In the genomic region with DNA sequence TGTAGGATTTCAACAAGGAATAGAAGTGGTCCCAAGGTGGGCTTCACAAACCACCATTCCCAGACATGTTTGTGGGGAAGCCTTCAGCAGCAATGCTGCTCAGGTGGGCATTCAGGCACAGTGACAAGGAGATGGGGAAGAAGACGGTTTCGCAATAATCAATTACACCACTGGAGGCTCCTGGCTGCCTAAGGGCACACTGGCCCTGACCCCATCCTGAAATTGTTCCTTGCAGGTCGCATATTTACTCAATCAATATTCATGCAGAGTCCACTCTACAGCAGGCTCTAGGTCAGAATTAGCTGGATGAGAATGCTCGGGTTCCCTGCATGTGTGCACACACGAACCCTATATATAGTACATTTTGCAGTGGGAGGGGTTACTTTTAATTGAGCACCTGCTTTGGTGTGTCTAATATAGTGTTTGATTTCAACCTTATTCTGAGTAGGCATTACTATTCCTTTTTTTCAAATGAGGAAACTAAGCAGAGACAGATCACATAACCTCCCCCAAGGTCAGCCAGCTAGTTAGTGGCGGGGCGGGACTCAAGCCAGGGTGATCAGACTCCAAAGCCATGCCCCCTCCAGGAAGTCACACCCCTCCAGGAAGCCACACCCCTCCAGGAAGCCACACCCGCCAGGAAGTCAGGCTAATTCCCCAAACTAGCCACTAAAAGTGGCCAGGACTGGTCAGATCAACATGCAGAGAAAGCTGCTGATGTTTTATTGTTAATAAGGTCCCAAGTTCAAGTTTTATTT, we compare ENCODE assay signal across 1 cellular context.
A peak's percentile ranks its signal among the peaks of the same experiment; 100 is the strongest.
TF ChIP-seq lines count a peak whose summit lies in the region.

No MANE protein-coding gene starts in this region.

TF ChIP-seq in K562, 482 proteins besides CTCF, POLR2A, EP300 and RAD21 (continued from another document and continues in another):
- TF ChIP-seq, protein P1, sequence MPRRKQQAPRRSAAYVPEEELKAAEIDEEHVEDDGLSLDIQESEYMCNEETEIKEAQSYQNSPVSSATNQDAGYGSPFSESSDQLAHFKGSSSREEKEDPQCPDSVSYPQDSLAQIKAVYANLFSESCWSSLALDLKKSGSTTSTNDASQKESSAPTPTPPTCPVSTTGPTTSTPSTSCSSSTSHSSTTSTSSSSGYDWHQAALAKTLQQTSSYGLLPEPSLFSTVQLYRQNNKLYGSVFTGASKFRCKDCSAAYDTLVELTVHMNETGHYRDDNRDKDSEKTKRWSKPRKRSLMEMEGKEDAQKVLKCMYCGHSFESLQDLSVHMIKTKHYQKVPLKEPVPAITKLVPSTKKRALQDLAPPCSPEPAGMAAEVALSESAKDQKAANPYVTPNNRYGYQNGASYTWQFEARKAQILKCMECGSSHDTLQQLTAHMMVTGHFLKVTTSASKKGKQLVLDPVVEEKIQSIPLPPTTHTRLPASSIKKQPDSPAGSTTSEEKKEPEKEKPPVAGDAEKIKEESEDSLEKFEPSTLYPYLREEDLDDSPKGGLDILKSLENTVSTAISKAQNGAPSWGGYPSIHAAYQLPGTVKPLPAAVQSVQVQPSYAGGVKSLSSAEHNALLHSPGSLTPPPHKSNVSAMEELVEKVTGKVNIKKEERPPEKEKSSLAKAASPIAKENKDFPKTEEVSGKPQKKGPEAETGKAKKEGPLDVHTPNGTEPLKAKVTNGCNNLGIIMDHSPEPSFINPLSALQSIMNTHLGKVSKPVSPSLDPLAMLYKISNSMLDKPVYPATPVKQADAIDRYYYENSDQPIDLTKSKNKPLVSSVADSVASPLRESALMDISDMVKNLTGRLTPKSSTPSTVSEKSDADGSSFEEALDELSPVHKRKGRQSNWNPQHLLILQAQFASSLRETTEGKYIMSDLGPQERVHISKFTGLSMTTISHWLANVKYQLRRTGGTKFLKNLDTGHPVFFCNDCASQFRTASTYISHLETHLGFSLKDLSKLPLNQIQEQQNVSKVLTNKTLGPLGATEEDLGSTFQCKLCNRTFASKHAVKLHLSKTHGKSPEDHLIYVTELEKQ (CRISPR knock-in tag; IDR thresholded peaks at IDR 0.05) = no peak
- TF ChIP-seq JUND (IDR thresholded peaks at IDR 0.05; ENCODE audit: borderline replicate concordance, low read depth, low read length) = no peak
- TF ChIP-seq JUND (tag; IDR thresholded peaks at IDR 0.05; ENCODE audit: borderline replicate concordance, low read depth, low read length) = peak; percentile 28; the same call in 1 of the 3 replicates
- no peak for TF ChIP-seq RBM25 (IDR thresholded peaks at IDR 0.05; ENCODE audit: low read depth, low read length, severe bottlenecking)
- no peak for TF ChIP-seq CBFA2T2 (conservative IDR thresholded peaks at IDR 0.05)
- TF ChIP-seq FOXK2 (conservative IDR thresholded peaks at IDR 0.05 in 1 of 2, IDR thresholded peaks at IDR 0.05 in 1 of 2; ENCODE audit: low read depth in 2 of 2) = peak; percentile 81 to 85; a peak in 3 of 4 replicates
- TF ChIP-seq TAF15 (IDR thresholded peaks at IDR 0.05; ENCODE audit: low read depth, low read length) = no peak
- TF ChIP-seq PPARD (CRISPR knock-in tag; IDR thresholded peaks at IDR 0.05) = no peak
- no peak for TF ChIP-seq ZKSCAN3 (CRISPR knock-in tag; IDR thresholded peaks at IDR 0.05)
- TF ChIP-seq, protein P2, sequence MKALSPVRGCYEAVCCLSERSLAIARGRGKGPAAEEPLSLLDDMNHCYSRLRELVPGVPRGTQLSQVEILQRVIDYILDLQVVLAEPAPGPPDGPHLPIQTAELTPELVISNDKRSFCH (CRISPR knock-in tag; IDR thresholded peaks at IDR 0.05) = no peak
- TF ChIP-seq, protein P2 (tag; IDR thresholded peaks at IDR 0.05) = 0 out of 2 replicates have a peak, but pooled peaks have one; percentile 46
- TF ChIP-seq SUPT5H (IDR thresholded peaks at IDR 0.05) = peak; percentile 70
- TF ChIP-seq NFIC (IDR thresholded peaks at IDR 0.05) = no peak
- TF ChIP-seq, protein P3, sequence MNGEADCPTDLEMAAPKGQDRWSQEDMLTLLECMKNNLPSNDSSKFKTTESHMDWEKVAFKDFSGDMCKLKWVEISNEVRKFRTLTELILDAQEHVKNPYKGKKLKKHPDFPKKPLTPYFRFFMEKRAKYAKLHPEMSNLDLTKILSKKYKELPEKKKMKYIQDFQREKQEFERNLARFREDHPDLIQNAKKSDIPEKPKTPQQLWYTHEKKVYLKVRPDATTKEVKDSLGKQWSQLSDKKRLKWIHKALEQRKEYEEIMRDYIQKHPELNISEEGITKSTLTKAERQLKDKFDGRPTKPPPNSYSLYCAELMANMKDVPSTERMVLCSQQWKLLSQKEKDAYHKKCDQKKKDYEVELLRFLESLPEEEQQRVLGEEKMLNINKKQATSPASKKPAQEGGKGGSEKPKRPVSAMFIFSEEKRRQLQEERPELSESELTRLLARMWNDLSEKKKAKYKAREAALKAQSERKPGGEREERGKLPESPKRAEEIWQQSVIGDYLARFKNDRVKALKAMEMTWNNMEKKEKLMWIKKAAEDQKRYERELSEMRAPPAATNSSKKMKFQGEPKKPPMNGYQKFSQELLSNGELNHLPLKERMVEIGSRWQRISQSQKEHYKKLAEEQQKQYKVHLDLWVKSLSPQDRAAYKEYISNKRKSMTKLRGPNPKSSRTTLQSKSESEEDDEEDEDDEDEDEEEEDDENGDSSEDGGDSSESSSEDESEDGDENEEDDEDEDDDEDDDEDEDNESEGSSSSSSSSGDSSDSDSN (IDR thresholded peaks at IDR 0.05; ENCODE audit: borderline replicate concordance in 1 of 2, low read depth in 2 of 2, low read length in 2 of 2) = no peak
- TF ChIP-seq, protein P4, sequence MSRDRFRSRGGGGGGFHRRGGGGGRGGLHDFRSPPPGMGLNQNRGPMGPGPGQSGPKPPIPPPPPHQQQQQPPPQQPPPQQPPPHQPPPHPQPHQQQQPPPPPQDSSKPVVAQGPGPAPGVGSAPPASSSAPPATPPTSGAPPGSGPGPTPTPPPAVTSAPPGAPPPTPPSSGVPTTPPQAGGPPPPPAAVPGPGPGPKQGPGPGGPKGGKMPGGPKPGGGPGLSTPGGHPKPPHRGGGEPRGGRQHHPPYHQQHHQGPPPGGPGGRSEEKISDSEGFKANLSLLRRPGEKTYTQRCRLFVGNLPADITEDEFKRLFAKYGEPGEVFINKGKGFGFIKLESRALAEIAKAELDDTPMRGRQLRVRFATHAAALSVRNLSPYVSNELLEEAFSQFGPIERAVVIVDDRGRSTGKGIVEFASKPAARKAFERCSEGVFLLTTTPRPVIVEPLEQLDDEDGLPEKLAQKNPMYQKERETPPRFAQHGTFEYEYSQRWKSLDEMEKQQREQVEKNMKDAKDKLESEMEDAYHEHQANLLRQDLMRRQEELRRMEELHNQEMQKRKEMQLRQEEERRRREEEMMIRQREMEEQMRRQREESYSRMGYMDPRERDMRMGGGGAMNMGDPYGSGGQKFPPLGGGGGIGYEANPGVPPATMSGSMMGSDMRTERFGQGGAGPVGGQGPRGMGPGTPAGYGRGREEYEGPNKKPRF (IDR thresholded peaks at IDR 0.05; ENCODE audit: low read depth, low read length) = no peak
- TF ChIP-seq SPI1 (IDR thresholded peaks at IDR 0.05; ENCODE audit: borderline replicate concordance, low read depth, low read length) = peak; percentile 38; the same call in 1 of the 2 replicates
- TF ChIP-seq RFX1 (IDR thresholded peaks at IDR 0.05) = no peak
- no peak for TF ChIP-seq SMAD4 (CRISPR knock-in tag; conservative IDR thresholded peaks at IDR 0.05)
- TF ChIP-seq, protein P5, sequence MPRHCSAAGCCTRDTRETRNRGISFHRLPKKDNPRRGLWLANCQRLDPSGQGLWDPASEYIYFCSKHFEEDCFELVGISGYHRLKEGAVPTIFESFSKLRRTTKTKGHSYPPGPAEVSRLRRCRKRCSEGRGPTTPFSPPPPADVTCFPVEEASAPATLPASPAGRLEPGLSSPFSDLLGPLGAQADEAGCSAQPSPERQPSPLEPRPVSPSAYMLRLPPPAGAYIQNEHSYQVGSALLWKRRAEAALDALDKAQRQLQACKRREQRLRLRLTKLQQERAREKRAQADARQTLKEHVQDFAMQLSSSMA (CRISPR knock-in tag; IDR thresholded peaks at IDR 0.05) = no peak
- TF ChIP-seq, protein P6, sequence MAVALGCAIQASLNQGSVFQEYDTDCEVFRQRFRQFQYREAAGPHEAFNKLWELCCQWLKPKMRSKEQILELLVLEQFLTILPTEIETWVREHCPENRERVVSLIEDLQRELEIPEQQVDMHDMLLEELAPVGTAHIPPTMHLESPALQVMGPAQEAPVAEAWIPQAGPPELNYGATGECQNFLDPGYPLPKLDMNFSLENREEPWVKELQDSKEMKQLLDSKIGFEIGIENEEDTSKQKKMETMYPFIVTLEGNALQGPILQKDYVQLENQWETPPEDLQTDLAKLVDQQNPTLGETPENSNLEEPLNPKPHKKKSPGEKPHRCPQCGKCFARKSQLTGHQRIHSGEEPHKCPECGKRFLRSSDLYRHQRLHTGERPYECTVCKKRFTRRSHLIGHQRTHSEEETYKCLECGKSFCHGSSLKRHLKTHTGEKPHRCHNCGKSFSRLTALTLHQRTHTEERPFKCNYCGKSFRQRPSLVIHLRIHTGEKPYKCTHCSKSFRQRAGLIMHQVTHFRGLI (CRISPR knock-in tag; IDR thresholded peaks at IDR 0.05) = no peak
- TF ChIP-seq ZNF124 (CRISPR knock-in tag; IDR thresholded peaks at IDR 0.05) = no peak
- TF ChIP-seq HCFC1 (IDR thresholded peaks at IDR 0.05; ENCODE audit: low read depth, low read length) = no peak
- no peak for TF ChIP-seq BRCA1 (IDR thresholded peaks at IDR 0.05)
- TF ChIP-seq BRCA1 (CRISPR knock-in tag; IDR thresholded peaks at IDR 0.05) = no peak
- TF ChIP-seq, protein P7, sequence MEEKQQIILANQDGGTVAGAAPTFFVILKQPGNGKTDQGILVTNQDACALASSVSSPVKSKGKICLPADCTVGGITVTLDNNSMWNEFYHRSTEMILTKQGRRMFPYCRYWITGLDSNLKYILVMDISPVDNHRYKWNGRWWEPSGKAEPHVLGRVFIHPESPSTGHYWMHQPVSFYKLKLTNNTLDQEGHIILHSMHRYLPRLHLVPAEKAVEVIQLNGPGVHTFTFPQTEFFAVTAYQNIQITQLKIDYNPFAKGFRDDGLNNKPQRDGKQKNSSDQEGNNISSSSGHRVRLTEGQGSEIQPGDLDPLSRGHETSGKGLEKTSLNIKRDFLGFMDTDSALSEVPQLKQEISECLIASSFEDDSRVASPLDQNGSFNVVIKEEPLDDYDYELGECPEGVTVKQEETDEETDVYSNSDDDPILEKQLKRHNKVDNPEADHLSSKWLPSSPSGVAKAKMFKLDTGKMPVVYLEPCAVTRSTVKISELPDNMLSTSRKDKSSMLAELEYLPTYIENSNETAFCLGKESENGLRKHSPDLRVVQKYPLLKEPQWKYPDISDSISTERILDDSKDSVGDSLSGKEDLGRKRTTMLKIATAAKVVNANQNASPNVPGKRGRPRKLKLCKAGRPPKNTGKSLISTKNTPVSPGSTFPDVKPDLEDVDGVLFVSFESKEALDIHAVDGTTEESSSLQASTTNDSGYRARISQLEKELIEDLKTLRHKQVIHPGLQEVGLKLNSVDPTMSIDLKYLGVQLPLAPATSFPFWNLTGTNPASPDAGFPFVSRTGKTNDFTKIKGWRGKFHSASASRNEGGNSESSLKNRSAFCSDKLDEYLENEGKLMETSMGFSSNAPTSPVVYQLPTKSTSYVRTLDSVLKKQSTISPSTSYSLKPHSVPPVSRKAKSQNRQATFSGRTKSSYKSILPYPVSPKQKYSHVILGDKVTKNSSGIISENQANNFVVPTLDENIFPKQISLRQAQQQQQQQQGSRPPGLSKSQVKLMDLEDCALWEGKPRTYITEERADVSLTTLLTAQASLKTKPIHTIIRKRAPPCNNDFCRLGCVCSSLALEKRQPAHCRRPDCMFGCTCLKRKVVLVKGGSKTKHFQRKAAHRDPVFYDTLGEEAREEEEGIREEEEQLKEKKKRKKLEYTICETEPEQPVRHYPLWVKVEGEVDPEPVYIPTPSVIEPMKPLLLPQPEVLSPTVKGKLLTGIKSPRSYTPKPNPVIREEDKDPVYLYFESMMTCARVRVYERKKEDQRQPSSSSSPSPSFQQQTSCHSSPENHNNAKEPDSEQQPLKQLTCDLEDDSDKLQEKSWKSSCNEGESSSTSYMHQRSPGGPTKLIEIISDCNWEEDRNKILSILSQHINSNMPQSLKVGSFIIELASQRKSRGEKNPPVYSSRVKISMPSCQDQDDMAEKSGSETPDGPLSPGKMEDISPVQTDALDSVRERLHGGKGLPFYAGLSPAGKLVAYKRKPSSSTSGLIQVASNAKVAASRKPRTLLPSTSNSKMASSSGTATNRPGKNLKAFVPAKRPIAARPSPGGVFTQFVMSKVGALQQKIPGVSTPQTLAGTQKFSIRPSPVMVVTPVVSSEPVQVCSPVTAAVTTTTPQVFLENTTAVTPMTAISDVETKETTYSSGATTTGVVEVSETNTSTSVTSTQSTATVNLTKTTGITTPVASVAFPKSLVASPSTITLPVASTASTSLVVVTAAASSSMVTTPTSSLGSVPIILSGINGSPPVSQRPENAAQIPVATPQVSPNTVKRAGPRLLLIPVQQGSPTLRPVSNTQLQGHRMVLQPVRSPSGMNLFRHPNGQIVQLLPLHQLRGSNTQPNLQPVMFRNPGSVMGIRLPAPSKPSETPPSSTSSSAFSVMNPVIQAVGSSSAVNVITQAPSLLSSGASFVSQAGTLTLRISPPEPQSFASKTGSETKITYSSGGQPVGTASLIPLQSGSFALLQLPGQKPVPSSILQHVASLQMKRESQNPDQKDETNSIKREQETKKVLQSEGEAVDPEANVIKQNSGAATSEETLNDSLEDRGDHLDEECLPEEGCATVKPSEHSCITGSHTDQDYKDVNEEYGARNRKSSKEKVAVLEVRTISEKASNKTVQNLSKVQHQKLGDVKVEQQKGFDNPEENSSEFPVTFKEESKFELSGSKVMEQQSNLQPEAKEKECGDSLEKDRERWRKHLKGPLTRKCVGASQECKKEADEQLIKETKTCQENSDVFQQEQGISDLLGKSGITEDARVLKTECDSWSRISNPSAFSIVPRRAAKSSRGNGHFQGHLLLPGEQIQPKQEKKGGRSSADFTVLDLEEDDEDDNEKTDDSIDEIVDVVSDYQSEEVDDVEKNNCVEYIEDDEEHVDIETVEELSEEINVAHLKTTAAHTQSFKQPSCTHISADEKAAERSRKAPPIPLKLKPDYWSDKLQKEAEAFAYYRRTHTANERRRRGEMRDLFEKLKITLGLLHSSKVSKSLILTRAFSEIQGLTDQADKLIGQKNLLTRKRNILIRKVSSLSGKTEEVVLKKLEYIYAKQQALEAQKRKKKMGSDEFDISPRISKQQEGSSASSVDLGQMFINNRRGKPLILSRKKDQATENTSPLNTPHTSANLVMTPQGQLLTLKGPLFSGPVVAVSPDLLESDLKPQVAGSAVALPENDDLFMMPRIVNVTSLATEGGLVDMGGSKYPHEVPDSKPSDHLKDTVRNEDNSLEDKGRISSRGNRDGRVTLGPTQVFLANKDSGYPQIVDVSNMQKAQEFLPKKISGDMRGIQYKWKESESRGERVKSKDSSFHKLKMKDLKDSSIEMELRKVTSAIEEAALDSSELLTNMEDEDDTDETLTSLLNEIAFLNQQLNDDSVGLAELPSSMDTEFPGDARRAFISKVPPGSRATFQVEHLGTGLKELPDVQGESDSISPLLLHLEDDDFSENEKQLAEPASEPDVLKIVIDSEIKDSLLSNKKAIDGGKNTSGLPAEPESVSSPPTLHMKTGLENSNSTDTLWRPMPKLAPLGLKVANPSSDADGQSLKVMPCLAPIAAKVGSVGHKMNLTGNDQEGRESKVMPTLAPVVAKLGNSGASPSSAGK (IDR thresholded peaks at IDR 0.05) = no peak
- TF ChIP-seq YBX1 (IDR thresholded peaks at IDR 0.05) = no peak
- TF ChIP-seq, protein P8, sequence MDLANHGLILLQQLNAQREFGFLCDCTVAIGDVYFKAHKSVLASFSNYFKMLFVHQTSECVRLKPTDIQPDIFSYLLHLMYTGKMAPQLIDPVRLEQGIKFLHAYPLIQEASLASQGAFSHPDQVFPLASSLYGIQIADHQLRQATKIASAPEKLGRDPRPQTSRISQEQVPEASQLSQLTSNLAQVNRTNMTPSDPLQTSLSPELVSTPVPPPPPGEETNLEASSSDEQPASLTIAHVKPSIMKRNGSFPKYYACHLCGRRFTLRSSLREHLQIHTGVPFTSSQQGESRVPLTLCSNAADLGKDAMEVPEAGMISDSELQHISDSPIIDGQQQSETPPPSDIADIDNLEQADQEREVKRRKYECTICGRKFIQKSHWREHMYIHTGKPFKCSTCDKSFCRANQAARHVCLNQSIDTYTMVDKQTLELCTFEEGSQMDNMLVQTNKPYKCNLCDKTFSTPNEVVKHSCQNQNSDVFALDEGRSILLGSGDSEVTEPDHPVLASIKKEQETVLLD (IDR thresholded peaks at IDR 0.05) = no peak
- peak; percentile 76; the same call in 1 of the 2 replicates for TF ChIP-seq POLR2H (tag; IDR thresholded peaks at IDR 0.05; ENCODE audit: low read depth)
